In the genomic region with DNA sequence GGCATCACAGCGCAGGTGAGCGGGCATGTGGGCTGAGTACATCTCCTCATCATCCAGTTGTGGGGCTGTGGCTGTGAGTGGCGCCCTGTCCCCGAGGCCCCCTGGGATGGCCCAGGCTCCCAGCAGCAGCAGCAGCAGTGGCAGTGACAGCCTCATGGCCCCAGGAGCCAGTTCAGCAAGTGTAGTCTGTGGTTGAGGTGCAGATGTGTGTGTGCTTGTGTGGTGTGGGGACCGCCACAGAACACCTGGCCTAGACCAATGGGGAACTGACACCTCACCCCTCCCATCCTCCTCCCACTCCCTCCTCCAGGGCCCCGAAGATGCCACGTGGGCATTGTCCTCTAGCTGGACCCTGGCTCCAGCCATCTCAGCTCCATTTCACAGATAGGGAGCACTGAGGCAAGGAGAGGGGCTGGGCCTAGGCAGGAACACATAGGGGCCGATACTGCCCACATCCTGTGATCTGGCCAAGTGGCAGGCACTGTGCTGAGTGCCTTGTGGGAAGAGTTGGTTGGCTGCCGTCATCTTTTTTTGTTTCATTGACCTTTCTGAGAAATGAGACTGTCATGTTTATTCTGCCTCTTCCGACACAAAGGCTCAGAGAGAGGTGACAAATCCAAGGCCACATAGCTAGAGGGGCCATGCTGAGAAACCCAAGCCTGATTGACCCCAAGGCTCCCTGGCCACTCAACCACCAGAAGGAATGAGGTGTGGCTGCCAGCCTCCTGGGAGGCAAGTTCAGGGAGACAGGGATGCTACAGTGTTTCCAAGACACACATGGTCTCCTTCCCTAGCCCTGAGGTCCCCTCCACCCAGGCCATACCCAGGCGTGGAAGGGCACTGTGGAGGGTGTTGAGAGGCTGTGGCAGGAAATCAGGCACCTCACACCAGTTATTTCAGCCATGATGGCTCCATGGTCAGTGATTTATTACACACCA, we compare ENCODE assay signal across 8 cellular contexts. TPM values are rescaled to one million over a fixed set of nuclear protein-coding genes. Genes with fewer than 3 reads are reported as not detected.
DNase-seq lines count a peak whose midpoint lies in the region; ATAC-seq, FAIRE-seq and TF ChIP-seq lines count a peak whose summit lies in the region.

A gene with protein sequence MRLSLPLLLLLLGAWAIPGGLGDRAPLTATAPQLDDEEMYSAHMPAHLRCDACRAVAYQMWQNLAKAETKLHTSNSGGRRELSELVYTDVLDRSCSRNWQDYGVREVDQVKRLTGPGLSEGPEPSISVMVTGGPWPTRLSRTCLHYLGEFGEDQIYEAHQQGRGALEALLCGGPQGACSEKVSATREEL (minus strand): TSS at position 213 of the 938 bp plus-strand sequence. CDS start 57 bp downstream, at position 156.

- no peak for TF ChIP-seq CTCF in GM06990 (IDR thresholded peaks at IDR 0.05; ENCODE audit: insufficient read depth, low read length, poor library complexity, severe bottlenecking)
- TF ChIP-seq CTCF in HL-60 (IDR thresholded peaks at IDR 0.05; ENCODE audit: insufficient read depth, low read length): no peak
- no peak for TF ChIP-seq CTCF in BE2C (IDR thresholded peaks at IDR 0.05; ENCODE audit: low read depth, low read length)

- H3K36me3 ChIP-seq in GM06990 (ENCODE audit: control insufficient read depth, insufficient read depth, low read length) (peaks cover 6% of the 10 kb centered on the region), small intestine (ENCODE audit: control insufficient read depth in 2 of 2, insufficient read depth in 2 of 2, low read length in 2 of 2) (no peaks in the 10 kb centered on the region), BE2C (no peaks in the 10 kb centered on the region)

- H3K4me1 ChIP-seq in small intestine (ENCODE audit: control insufficient read depth in 2 of 2, insufficient read depth in 1 of 2, low read depth in 1 of 2, low read length in 1 of 2) (peaks cover 3 to 5% of the 10 kb centered on the region in 2 donors), BE2C (peaks cover 8% of the 10 kb centered on the region)

- POLR2A ChIA-PET in HEK293T (lab: Yijun Ruan, JAX): no interaction called here

- FAIRE-seq in small intestine (lab: Jason Lieb, UNC): no peak

- CTCF ChIA-PET in HEK293T (lab: Yijun Ruan, JAX): interaction anchor here (1.4 kb wide), 1 partner anchor 12 kb away, joined by 5 read pairs; no protein-coding TSS in a partner anchor

- H3K4me3 ChIP-seq in GM06990 (replicated peaks; ENCODE audit: low read depth, low read length) (peak within 1 kb of the TSS; percentile 82), HL-60 (replicated peaks; ENCODE audit: insufficient read depth, low read length) (no peak within 1 kb of the TSS), small intestine (ENCODE audit: low read depth in 1 of 2, low read length in 2 of 2) (peak within 1 kb of the TSS in 1 of 2 donors; percentile 0), BE2C (ENCODE audit: low read depth, low read length) (no peak within 1 kb of the TSS)

- H3K27ac ChIP-seq in HL-60 (replicated peaks) (peak within 1 kb of the TSS; percentile 87), small intestine (ENCODE audit: low read depth in 1 of 2, low read length in 1 of 2) (peak within 1 kb of the TSS; percentile 76 to 85)

- no peaks in the 10 kb centered on the region for H3K9me3 ChIP-seq in small intestine (ENCODE audit: control insufficient read depth, low read depth)
- no peaks in the 10 kb centered on the region for H3K9me3 ChIP-seq in BE2C

- DNase-seq in GM06990 (ENCODE audit: extremely low read depth, insufficient read length) (peak; percentile 91), HL-60 (ENCODE audit: low read depth in 1 of 2, low spot score in 1 of 2) (peak; percentile 48 to 49), activated T-helper 1 cell treated with Interleukin-2 at 50 U/mL for 16 hours (ENCODE audit: low read depth) (peak; percentile 25), small intestine (peak; percentile 54), BE2C (no peak), AML-193 (lab: John Stamatoyannopoulos, UW) (no peak), HEK293T (ENCODE audit: extremely low spot score) (no peak)

- no peaks in the 10 kb centered on the region for H3K27me3 ChIP-seq in GM06990 (replicated peaks; ENCODE audit: control insufficient read depth, insufficient read depth, low read length)
- H3K27me3 ChIP-seq in HL-60 (ENCODE audit: insufficient read depth, poor library complexity, severe bottlenecking): no peaks in the 10 kb centered on the region
- no peaks in the 10 kb centered on the region for H3K27me3 ChIP-seq in small intestine (ENCODE audit: control insufficient read depth in 2 of 2, insufficient read depth in 2 of 2, low read length in 2 of 2)
- peaks cover 29% of the 10 kb centered on the region for H3K27me3 ChIP-seq in BE2C

- 64 to 80% (median 70%) methylated on average over 11 of the region's 11 CpGs for WGBS in small intestine, 3 donors

- peak; percentile 41 for ATAC-seq in GM21381 (IDR thresholded peaks at IDR 0.05; ENCODE audit: unreplicated experiment)

TF ChIP-seq in HEK293T, 16 proteins besides CTCF, POLR2A, EP300 and RAD21:
- TF ChIP-seq TARDBP (IDR thresholded peaks at IDR 0.05): no peak
- TF ChIP-seq FOXK2 (IDR thresholded peaks at IDR 0.05): no peak
- TF ChIP-seq ELF4 (IDR thresholded peaks at IDR 0.05): no peak
- no peak for TF ChIP-seq BHLHE40 (IDR thresholded peaks at IDR 0.05; ENCODE audit: borderline replicate concordance)
- no peak for TF ChIP-seq ARNT (IDR thresholded peaks at IDR 0.05)
- TF ChIP-seq LEF1 (IDR thresholded peaks at IDR 0.05; ENCODE audit: borderline replicate concordance): no peak
- no peak for TF ChIP-seq SUZ12 (IDR thresholded peaks at IDR 0.05)

RNA-seq across cellular contexts. Expression of the gene that starts here (rescaled TPM):
- 10 to 100 TPM in 2 of 3 donors, 1 to 10 TPM in 1; 2.7 to 58.9 (median 13.9) TPM for polyA plus RNA-seq in small intestine
- 0.42 TPM for polyA plus RNA-seq in BE2C (2012; ENCODE audit: insufficient read depth, insufficient read length, low read depth)

Comparison
In these comparisons a context has a peak if more than half of its experiments do, and no peak if none do; other contexts are left out.
1. DNase-seq: peak in GM06990 (single experiment), HL-60 (2 of 2), activated T-helper 1 cell treated with Interleukin-2 at 50 U/mL for 16 hours (single experiment) and small intestine (single experiment); none in BE2C (single experiment), AML-193 (0 of 2) and HEK293T (single experiment).